In genomic region chr15:67051088-67051659, GRCh38 we compare ENCODE assay signal across 1 cellular context.
TF ChIP-seq lines count a peak whose summit lies in the region.

No MANE protein-coding gene starts in this region.

TF ChIP-seq in HepG2, 621 proteins besides CTCF, POLR2A, EP300 and RAD21:
- TF ChIP-seq ZNF574 (CRISPR knock-in tag; IDR thresholded peaks at IDR 0.05) (0 out of 2 replicates have a peak, but pooled peaks have one; percentile 6), TBX2 (CRISPR knock-in tag; IDR thresholded peaks at IDR 0.05; ENCODE audit: borderline replicate concordance) (peak; percentile 20; the same call in 1 of the 2 replicates), YY1 (IDR thresholded peaks at IDR 0.05; ENCODE audit: insufficient read depth, insufficient replicate concordance, low read depth, low read length) (no peak), HNF1B (CRISPR knock-in tag; IDR thresholded peaks at IDR 0.05) (no peak), MTA3 (CRISPR knock-in tag; IDR thresholded peaks at IDR 0.05) (no peak), DBP (CRISPR knock-in tag; IDR thresholded peaks at IDR 0.05; ENCODE audit: not compliant biosample characterization) (no peak), ZNF24 (IDR thresholded peaks at IDR 0.05) (peak; percentile 84; the same call in 1 of the 2 replicates)
